Comparison of ENCODE assay signal across 8 cellular contexts in genomic region chr7:81845628-81846259, GRCh38.
DNase-seq lines count a peak whose midpoint lies in the region; ATAC-seq and TF ChIP-seq lines count a peak whose summit lies in the region.

No MANE protein-coding gene starts in this region.

- H3K27ac ChIP-seq in smooth muscle cell (ENCODE audit: low read depth), result peak overlapping the region; percentile 76

- peak overlapping the region; percentile 31 for H3K9ac ChIP-seq in smooth muscle cell (ENCODE audit: low read depth)

- H3K4me2 ChIP-seq in smooth muscle cell, result peak overlapping the region; percentile 83

- H3K4me3 ChIP-seq in smooth muscle cell, result peak overlapping the region; percentile 28

- DNase-seq in AML-193 (lab: John Stamatoyannopoulos, UW) (peak; percentile 38 to 40), GM20000 (ENCODE audit: low spot score) (peak; percentile 8), amniotic epithelial cell (ENCODE audit: low read depth) (peak; percentile 54), smooth muscle cell (lab: John Stamatoyannopoulos, UW; ENCODE audit: unreplicated experiment) (no peak), NCI-H526 treated with DMSO at 0.1 percent for 48 hours (lab: John Stamatoyannopoulos, UW) (no peak)
- DNase-seq in activated effector memory CD4-positive, alpha-beta T cell treated with Interleukin-2 at 50 U/mL for 16 hours, result no peak

- no peaks in the 10 kb centered on the region for H3K27me3 ChIP-seq in smooth muscle cell (ENCODE audit: low read depth)

- peaks cover 10% of the 10 kb centered on the region for H3F3A ChIP-seq in smooth muscle cell (ENCODE audit: low read depth)

- H3K36me3 ChIP-seq in smooth muscle cell (ENCODE audit: low read depth), result no peaks in the 10 kb centered on the region

- whole genome bisulfite sequencing in smooth muscle cell (ENCODE audit: low lambda C conversion rate), result 11% methylated on average over 7 of the region's 7 CpGs

- H2AFZ ChIP-seq in smooth muscle cell (ENCODE audit: low read depth), result peak overlapping the region; percentile 96

- no peaks in the 10 kb centered on the region for H3K9me3 ChIP-seq in smooth muscle cell (replicated peaks; ENCODE audit: low read depth)

- no peaks in the 10 kb centered on the region for H3K79me2 ChIP-seq in smooth muscle cell (ENCODE audit: low read depth)

- TF ChIP-seq CTCF in GM20000 (IDR thresholded peaks at IDR 0.05; ENCODE audit: extremely low read depth, missing control alignments) (no peak), smooth muscle cell (IDR thresholded peaks at IDR 0.05; ENCODE audit: borderline replicate concordance, insufficient read depth, poor library complexity, severe bottlenecking) (no peak)

- H3K4me1 ChIP-seq in smooth muscle cell (ENCODE audit: low read depth), result no peaks in the 10 kb centered on the region

- H4K20me1 ChIP-seq in smooth muscle cell (ENCODE audit: low read depth), result no peaks in the 10 kb centered on the region

- ATAC-seq in HG03571 (IDR thresholded peaks at IDR 0.05; ENCODE audit: unreplicated experiment), result peak; percentile 72
- no peak for ATAC-seq in HG02678 (IDR thresholded peaks at IDR 0.05; ENCODE audit: unreplicated experiment)

Comparison
In these comparisons a context has a peak if more than half of its experiments do, and no peak if none do; other contexts are left out.
1. DNase-seq: peak in AML-193 (2 of 2), GM20000 (single experiment) and amniotic epithelial cell (single experiment); none in smooth muscle cell (single experiment), NCI-H526 treated with DMSO at 0.1 percent for 48 hours (single experiment) and activated effector memory CD4-positive, alpha-beta T cell treated with Interleukin-2 at 50 U/mL for 16 hours (single experiment).